In genomic region chr14:78902010-78902623, GRCh38 we compare ENCODE assay signal across 8 cellular contexts.
DNase-seq lines count a peak whose midpoint lies in the region; ATAC-seq and TF ChIP-seq lines count a peak whose summit lies in the region.

No MANE protein-coding gene starts in this region.

- in situ Hi-C loops in GM13976 (cut with MboI; ENCODE audit: low sequenced_read_pairs, unreplicated experiment): no loop called here

- DNase-seq in BJ (ENCODE audit: low read depth) (no peak), GM13976 (ENCODE audit: low spot score) (no peak), NCI-H748 treated with DMSO at 0.1 percent for 48 hours (lab: John Stamatoyannopoulos, UW) (peak; percentile 37), epithelial cell of esophagus (ENCODE audit: low read depth) (peak; percentile 56), pons (ENCODE audit: low spot score) (peak; percentile 79), omental fat pad (ENCODE audit: low spot score) (no peak)

- POLR2A ChIA-PET in BJ (lab: Charles Lee): no interaction called here

- H3K4me3 ChIP-seq in BJ (ENCODE audit: low read depth, low read length) (no peak overlapping the region), epithelial cell of esophagus (ENCODE audit: low read length) (no peak overlapping the region)

- H3K27me3 ChIP-seq in BJ (ENCODE audit: control insufficient read depth, insufficient read depth, low read length): no peaks in the 10 kb centered on the region

- ATAC-seq in HG03045 (IDR thresholded peaks at IDR 0.05; ENCODE audit: unreplicated experiment) (no peak), omental fat pad (ENCODE audit: low FRiP score) (no peak), HG02642 (IDR thresholded peaks at IDR 0.05; ENCODE audit: poor library complexity, unreplicated experiment) (no peak)

- CTCF ChIA-PET in BJ (lab: Yijun Ruan, JAX): interaction anchor here (1.0 to 1.5 kb wide), 7 partner anchors 8 to 28 kb away, joined by 3 to 5 read pairs (median 4); no protein-coding TSS in a partner anchor

- H3K36me3 ChIP-seq in BJ (ENCODE audit: control insufficient read depth, insufficient read depth, low read length): no peaks in the 10 kb centered on the region

- TF ChIP-seq CTCF in BJ (IDR thresholded peaks at IDR 0.05; ENCODE audit: insufficient read depth, low read depth, low read length) (peak; percentile 73), GM13976 (IDR thresholded peaks at IDR 0.05; ENCODE audit: borderline replicate concordance, control extremely low read depth, extremely low read depth, insufficient read depth, missing control alignments) (peak; percentile 36), epithelial cell of esophagus (IDR thresholded peaks at IDR 0.05; ENCODE audit: insufficient read depth, low read depth, low read length, missing control alignments) (peak; percentile 76), omental fat pad (IDR thresholded peaks at IDR 0.05) (no peak)

Comparison
In these comparisons a context has a peak if more than half of its experiments do, and no peak if none do; other contexts are left out.
1. DNase-seq: peak in NCI-H748 treated with DMSO at 0.1 percent for 48 hours (single experiment), epithelial cell of esophagus (single experiment) and pons (single experiment); none in BJ (single experiment), GM13976 (single experiment) and omental fat pad (single experiment).
2. CTCF ChIP-seq: peak in BJ (single experiment), GM13976 (single experiment) and epithelial cell of esophagus (single experiment); none in omental fat pad (0 of 3).